12 cellular contexts compared by ENCODE assay signal in genomic region chr16:64475627-64476351, GRCh38.
DNase-seq lines count a peak whose midpoint lies in the region; ATAC-seq and TF ChIP-seq lines count a peak whose summit lies in the region.
"Had no signal": no experiment of that assay in that cellular context is flagged by ENCODE, and none has a peak within 500 bp of the region (broad histone marks: within the 10 kb centered on the region; RNA-seq: fewer than 3 reads in every experiment).

No MANE protein-coding gene starts in this region.

- H3K27me3 Mint-ChIP-seq in CD14-positive monocyte (ENCODE audit: low read depth in 3 of 3) = no peaks in the 10 kb centered on the region

- intact Hi-C loops in CD14-positive monocyte (cut with micrococcal nuclease) = no loop called here

- peaks cover 16% of the 10 kb centered on the region for H3K4me1 ChIP-seq in adipocyte (ENCODE audit: control insufficient read depth, insufficient read depth, low read length)
- H3K4me1 ChIP-seq: BLaER1 had no signal

- no peak for ATAC-seq in GM21723 (IDR thresholded peaks at IDR 0.05; ENCODE audit: unreplicated experiment)
- ATAC-seq: activated CD8-positive, alpha-beta T cell treated with anti-CD3 and anti-CD28 coated beads, Interleukin-2, amount 10 ng/mL, durations not matched to agents 7 days and 5 days had no signal

- H3K27me3 ChIP-seq in adipocyte (replicated peaks; ENCODE audit: control insufficient read depth, insufficient read depth, low read length) = no peaks in the 10 kb centered on the region
- H3K27me3 ChIP-seq: ascending aorta, BLaER1 had no signal

- peak; percentile 23 for DNase-seq in adipocyte (ENCODE audit: low read depth)
- peak; percentile 78 for DNase-seq in fibroblast of the aortic adventitia (ENCODE audit: low read depth)
- peak; percentile 6 for DNase-seq in medulla oblongata (ENCODE audit: extremely low spot score)
- peak; percentile 45 for DNase-seq in stromal cell of bone marrow (ENCODE audit: low read depth)
- DNase-seq in CD14-positive monocyte (ENCODE audit: low spot score) = no peak
- no peak for DNase-seq in iPS-NIHi7 (ENCODE audit: extremely low spot score)
- DNase-seq: activated CD8-positive, alpha-beta T cell treated with anti-CD3 and anti-CD28 coated beads, Interleukin-2, amount 10 ng/mL, durations not matched to agents 7 days and 5 days; Kasumi-1; NCI-H1436 had no signal

- peaks cover 0 to 4% (median 0%) of the 10 kb centered on the region in 7 donors for H3K9me3 Mint-ChIP-seq in CD14-positive monocyte

- no peak overlapping the region for H3K4me3 ChIP-seq in adipocyte (ENCODE audit: low read length)
- no peak overlapping the region for H3K4me3 ChIP-seq in fibroblast of the aortic adventitia (ENCODE audit: low read depth, low read length)
- H3K4me3 ChIP-seq: ascending aorta, BLaER1 had no signal

- no peak overlapping the region for H3K9ac ChIP-seq in adipocyte (ENCODE audit: low read length)
- H3K9ac ChIP-seq: BLaER1 had no signal

- H3K4me1 Mint-ChIP-seq in CD14-positive monocyte = no peaks in the 10 kb centered on the region

- H3K36me3 Mint-ChIP-seq in CD14-positive monocyte = no peaks in the 10 kb centered on the region

- no peak overlapping the region for H3K4me3 Mint-ChIP-seq in CD14-positive monocyte
- H3K4me3 Mint-ChIP-seq: activated CD8-positive, alpha-beta T cell treated with anti-CD3 and anti-CD28 coated beads, Interleukin-2, amount 10 ng/mL, durations not matched to agents 7 days and 5 days had no signal

- TF ChIP-seq CTCF in fibroblast of the aortic adventitia (IDR thresholded peaks at IDR 0.05; ENCODE audit: insufficient read depth, low read length) (no peak), CD14-positive monocyte (IDR thresholded peaks at IDR 0.05) (no peak)

- H3K36me3 ChIP-seq in adipocyte (ENCODE audit: control insufficient read depth, insufficient read depth, low read length, severe bottlenecking) = no peaks in the 10 kb centered on the region
- H3K36me3 ChIP-seq: ascending aorta, BLaER1 had no signal

- no peak overlapping the region for H3K27ac Mint-ChIP-seq in CD14-positive monocyte
- H3K27ac Mint-ChIP-seq: activated CD8-positive, alpha-beta T cell treated with anti-CD3 and anti-CD28 coated beads, Interleukin-2, amount 10 ng/mL, durations not matched to agents 7 days and 5 days had no signal

- H3K9me3 ChIP-seq in adipocyte (ENCODE audit: control insufficient read depth, low read length) = no peaks in the 10 kb centered on the region
- H3K9me3 ChIP-seq: ascending aorta, BLaER1 had no signal

Comparison
In these comparisons a context has a peak if more than half of its experiments do, and no peak if none do; other contexts are left out.
1. DNase-seq: peak in adipocyte (single experiment), fibroblast of the aortic adventitia (single experiment), medulla oblongata (single experiment) and stromal cell of bone marrow (single experiment); none in CD14-positive monocyte (single experiment) and iPS-NIHi7 (single experiment).